ENCODE assay signal across 11 cellular contexts in the genomic region with DNA sequence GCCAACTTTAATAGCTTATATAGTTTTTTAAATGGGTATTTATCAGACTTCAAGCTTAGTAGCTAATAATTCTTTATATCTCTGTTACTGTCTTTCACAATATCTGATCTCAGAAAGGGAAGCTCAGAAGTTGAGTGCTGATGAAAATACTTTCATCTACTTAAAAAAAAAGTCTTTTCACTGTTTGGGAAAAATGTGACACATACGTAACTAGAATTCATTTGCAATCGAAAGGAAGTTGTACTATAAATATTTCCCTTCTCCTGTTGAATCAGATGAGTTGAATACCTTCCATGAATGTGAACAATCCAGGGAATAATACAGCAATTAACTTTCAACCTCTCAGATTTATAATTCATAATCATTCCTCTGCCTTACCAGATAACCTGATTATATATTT. TPM values are rescaled to one million over a fixed set of nuclear protein-coding genes. Genes with fewer than 3 reads are reported as not detected.
DNase-seq lines count a peak whose midpoint lies in the region; ATAC-seq and TF ChIP-seq lines count a peak whose summit lies in the region.
"Had no signal": no experiment of that assay in that cellular context is flagged by ENCODE, and none has a peak within 500 bp of the region (broad histone marks: within the 10 kb centered on the region; RNA-seq: fewer than 3 reads in every experiment).

No MANE protein-coding gene starts in this region.

- no peak overlapping the region for H2BK15ac ChIP-seq in IMR-90 (ENCODE audit: low read depth, low read length)

- no peak overlapping the region for H3K56ac ChIP-seq in IMR-90 (ENCODE audit: extremely low read depth, insufficient read depth, low read length)

- BruUV-seq in IMR-90 (replicated peaks; lab: Mats Ljungman, UMichigan), result no TSS peak

- no peak overlapping the region for H3K4me3 ChIP-seq in IMR-90 (ENCODE audit: insufficient read depth, low read depth, low read length)
- H3K4me3 ChIP-seq: Peyer's patch had no signal

- no peaks in the 10 kb centered on the region for H3K36me3 ChIP-seq in IMR-90 (ENCODE audit: control insufficient read depth, insufficient read depth, low read length)
- H3K36me3 ChIP-seq: Peyer's patch had no signal

- H2BK20ac ChIP-seq in IMR-90 (ENCODE audit: low read depth, low read length), result no peak overlapping the region

- no peak overlapping the region for H2AK9ac ChIP-seq in IMR-90 (replicated peaks; ENCODE audit: low read depth, low read length, poor library complexity)

- H3K18ac ChIP-seq in IMR-90 (ENCODE audit: low read depth, low read length), result no peak overlapping the region

- H3K4me3 Mint-ChIP-seq in chondrocyte (ENCODE audit: unreplicated experiment) (no peak overlapping the region), osteocyte (ENCODE audit: unreplicated experiment) (no peak overlapping the region)

- in situ Hi-C loops in IMR-90 (cut with MboI; ENCODE audit: low sequenced_read_pairs), result loop anchor here (10.0 kb wide), 2 partner anchors 128 to 628 kb away; no protein-coding TSS in a partner anchor

- H2BK120ac ChIP-seq in IMR-90 (ENCODE audit: low read depth, low read length), result no peak overlapping the region

- H3K27me3 ChIP-seq in IMR-90 (ENCODE audit: control insufficient read depth, insufficient read depth, low read length), result no peaks in the 10 kb centered on the region
- H3K27me3 ChIP-seq: Peyer's patch had no signal

- dilution Hi-C loops in IMR-90 (cut with HindIII; ENCODE audit: low sequenced_read_pairs, unreplicated experiment), result no loop called here

- H3K23ac ChIP-seq in IMR-90 (ENCODE audit: low read depth, low read length), result no peak overlapping the region

- H2AFZ ChIP-seq in IMR-90 (replicated peaks; ENCODE audit: low read length, poor library complexity), result no peak overlapping the region

- H3K4me1 Mint-ChIP-seq in chondrocyte (ENCODE audit: low read depth), result peaks cover 52% of the 10 kb centered on the region
- H3K4me1 Mint-ChIP-seq in osteocyte (ENCODE audit: unreplicated experiment), result peaks cover 47% of the 10 kb centered on the region

- no peak overlapping the region for H3K27ac ChIP-seq in IMR-90 (ENCODE audit: insufficient read depth, low read length)
- H3K27ac ChIP-seq: Peyer's patch had no signal

- peak overlapping the region; percentile 47 for H3K4me2 ChIP-seq in IMR-90 (ENCODE audit: low read depth, low read length)

- WGBS in IMR-90 (ENCODE audit: extremely low coverage in 2 of 2, insufficient read length in 1 of 2), 2 experiments, result no CpG with 5 or more reads among the region's 2 CpGs

- no peak for TF ChIP-seq RAD21 in IMR-90 (IDR thresholded peaks at IDR 0.05; ENCODE audit: low read length)

- intact Hi-C loops in IMR-90 (cut with micrococcal nuclease), result loop anchor here (2.0 to 10.0 kb wide), 4 partner anchors 144 to 621 kb away; no protein-coding TSS in a partner anchor

- CTCF ChIA-PET in IMR-90 (lab: Yijun Ruan, JAX), result interaction anchor here (0.8 to 1.2 kb wide), 2 partner anchors 142 to 144 kb away, joined by 3 read pairs; no protein-coding TSS in a partner anchor

- no peak overlapping the region for H4K91ac ChIP-seq in IMR-90 (ENCODE audit: insufficient read depth, low read depth, low read length)

- H3K27ac Mint-ChIP-seq in chondrocyte (ENCODE audit: unreplicated experiment) (peak overlapping the region; percentile 50), osteocyte (ENCODE audit: unreplicated experiment) (peak overlapping the region; percentile 61)

- H2AK5ac ChIP-seq in IMR-90 (ENCODE audit: low read depth, low read length), result no peak overlapping the region

- DNase-seq in NCI-H1092 treated with DMSO at 0.1 percent for 48 hours (lab: John Stamatoyannopoulos, UW) (peak; percentile 66), NCI-H1092 (lab: John Stamatoyannopoulos, UW) (no peak), IMR-90 (peak; percentile 74), chondrocyte (ENCODE audit: low spot score) (no peak), osteocyte (ENCODE audit: extremely low spot score, unreplicated experiment) (no peak), NCI-H226 (no peak)
- no peak for DNase-seq in NK-92 treated with Interleukin-12 subunit alpha and Interleukin-12 subunit beta, amount 100 ng/mL, for 24 hours (lab: John Stamatoyannopoulos, UW)
- DNase-seq: Caco-2, H7 had no signal

- peaks cover 8% of the 10 kb centered on the region for H3K4me1 ChIP-seq in IMR-90 (ENCODE audit: control insufficient read depth, insufficient read depth, low read length)
- H3K4me1 ChIP-seq: Caco-2, Peyer's patch had no signal

- H3K27me3 Mint-ChIP-seq in chondrocyte (ENCODE audit: low read depth) (no peaks in the 10 kb centered on the region), osteocyte (ENCODE audit: unreplicated experiment) (no peaks in the 10 kb centered on the region)

- H3K9me1 ChIP-seq in IMR-90 (ENCODE audit: insufficient read depth, low read length), result no peaks in the 10 kb centered on the region; the same call in 1 of the 2 replicates

- H4K8ac ChIP-seq in IMR-90 (ENCODE audit: low read depth in 2 of 2, low read length in 2 of 2), result no peak overlapping the region

- H3K9me3 Mint-ChIP-seq in chondrocyte (ENCODE audit: low read depth) (peaks cover 6% of the 10 kb centered on the region), osteocyte (ENCODE audit: unreplicated experiment) (peaks cover 4% of the 10 kb centered on the region)

- no peak for ATAC-seq in IMR-90 (ENCODE audit: low read depth)
- ATAC-seq in GM18502 (IDR thresholded peaks at IDR 0.05; ENCODE audit: poor library complexity, unreplicated experiment), result no peak

- H4K20me1 ChIP-seq in IMR-90 (ENCODE audit: insufficient read depth, low read length), result no peaks in the 10 kb centered on the region

- H4K5ac ChIP-seq in IMR-90 (ENCODE audit: low read depth, low read length), result no peak overlapping the region

- no peak overlapping the region for H3K4ac ChIP-seq in IMR-90 (ENCODE audit: low read depth, low read length)

- H3K79me1 ChIP-seq in IMR-90 (ENCODE audit: low read depth in 1 of 2, low read length in 2 of 2), result no peaks in the 10 kb centered on the region

- no peak overlapping the region for H3K14ac ChIP-seq in IMR-90 (replicated peaks; ENCODE audit: low read depth, low read length)

- H2BK5ac ChIP-seq in IMR-90 (ENCODE audit: low read depth, low read length, poor library complexity, severe bottlenecking), result no peak overlapping the region

- no peak for TF ChIP-seq POLR2A in IMR-90 (IDR thresholded peaks at IDR 0.05; ENCODE audit: low read depth, low read length)

- H3K9ac ChIP-seq in IMR-90 (ENCODE audit: low read depth, low read length), result no peak overlapping the region

- no peaks in the 10 kb centered on the region for H3K9me3 ChIP-seq in IMR-90 (ENCODE audit: control insufficient read depth, insufficient read depth, low read length)
- H3K9me3 ChIP-seq: Caco-2, Peyer's patch had no signal

- TF ChIP-seq CTCF in IMR-90 (conservative IDR thresholded peaks at IDR 0.05; ENCODE audit: low read depth, low read length) (no peak), chondrocyte (IDR thresholded peaks at IDR 0.05) (no peak), osteocyte (IDR thresholded peaks at IDR 0.05) (no peak)

- peaks cover 6% of the 10 kb centered on the region for H3K36me3 Mint-ChIP-seq in chondrocyte (ENCODE audit: low read depth)
- peaks cover 6% of the 10 kb centered on the region for H3K36me3 Mint-ChIP-seq in osteocyte (ENCODE audit: unreplicated experiment)

- POLR2A ChIA-PET in IMR-90 (lab: Charles Lee; ENCODE audit: unreplicated experiment), result no interaction called here

TF ChIP-seq in IMR-90, 13 proteins besides CTCF, POLR2A, EP300 and RAD21:
- TF ChIP-seq, protein P1, sequence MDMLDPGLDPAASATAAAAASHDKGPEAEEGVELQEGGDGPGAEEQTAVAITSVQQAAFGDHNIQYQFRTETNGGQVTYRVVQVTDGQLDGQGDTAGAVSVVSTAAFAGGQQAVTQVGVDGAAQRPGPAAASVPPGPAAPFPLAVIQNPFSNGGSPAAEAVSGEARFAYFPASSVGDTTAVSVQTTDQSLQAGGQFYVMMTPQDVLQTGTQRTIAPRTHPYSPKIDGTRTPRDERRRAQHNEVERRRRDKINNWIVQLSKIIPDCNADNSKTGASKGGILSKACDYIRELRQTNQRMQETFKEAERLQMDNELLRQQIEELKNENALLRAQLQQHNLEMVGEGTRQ (IDR thresholded peaks at IDR 0.05; ENCODE audit: low read depth, low read length), result no peak
- TF ChIP-seq CEBPB (IDR thresholded peaks at IDR 0.05; ENCODE audit: low read depth, low read length), result peak; percentile 67; the same call in 1 of the 2 replicates

RNA-seq across cellular contexts. Expression of a gene that starts 0.8 kb away (rescaled TPM):
- total RNA-seq in IMR-90 (2012; rRNA removed) (0.36 and 0.56 TPM in 2 replicates), chondrocyte (48.4 to 82.1 TPM (median 81.6 TPM) in 3 replicates), osteocyte (132 and 134 TPM in 2 replicates)
- polyA plus RNA-seq in IMR-90 (2012; rRNA removed), result 0.26 and 0.46 TPM in 2 replicates
- polyA plus RNA-seq in IMR-90 (2012; cell fraction: cytosol; rRNA removed), result 0.13 and 0.14 TPM in 2 replicates
- 0.08 and 1.2 TPM in 2 replicates for polyA plus RNA-seq in IMR-90 (2012; cell fraction: nucleus; rRNA removed; ENCODE audit: low replicate concordance)

Comparison
In these comparisons a context has a peak if more than half of its experiments do, and no peak if none do; other contexts are left out.
1. DNase-seq: peak in NCI-H1092 treated with DMSO at 0.1 percent for 48 hours (single experiment) and IMR-90 (single experiment); none in NCI-H1092 (single experiment), chondrocyte (single experiment), osteocyte (single experiment), NCI-H226 (single experiment) and NK-92 treated with Interleukin-12 subunit alpha and Interleukin-12 subunit beta, amount 100 ng/mL, for 24 hours (single experiment).
2. RNA of a gene that starts 0.8 kb away (total RNA-seq): 132 to 134 TPM in osteocyte and 48.4 to 82.1 TPM in chondrocyte; 0.36 to 0.56 TPM in IMR-90; every median in the first group is over 10 times any median in the second.